Comparison of ENCODE assay signal across 1 cellular context in genomic region chr21:13827666-13828065, GRCh38.
A peak's percentile ranks its signal among the peaks of the same experiment; 100 is the strongest.
DNase-seq lines count a peak whose midpoint lies in the region; TF ChIP-seq lines count a peak whose summit lies in the region.
"Not testable (repeated sequence)": the region's sequence is repeated elsewhere in the genome, so short reads cannot be mapped to it uniquely, and the experiment has no call there.

No MANE protein-coding gene starts in this region.

- H3K27me3 ChIP-seq in spleen (replicated peaks in 1 of 7), result not testable (repeated sequence)

- peak; percentile 64 for DNase-seq in spleen

- not testable (repeated sequence) for H3K4me1 ChIP-seq in spleen

- not testable (repeated sequence) for TF ChIP-seq CTCF in spleen (IDR thresholded peaks at IDR 0.05 in 8 of 11, conservative IDR thresholded peaks at IDR 0.05 in 3 of 11)

- H3K4me3 ChIP-seq in spleen, result not testable (repeated sequence)

- intact Hi-C loops in spleen (cut with DNase I; ENCODE audit: low total_unique reads), result not testable (repeated sequence)

- not testable (repeated sequence) for H3K36me3 ChIP-seq in spleen

- H3K9me3 ChIP-seq in spleen, result peaks cover 0 to 11% (median 0%) of the 10 kb centered on the region in 8 donors

- TF ChIP-seq POLR2A in spleen (IDR thresholded peaks at IDR 0.05), result not testable (repeated sequence)

- H3K27ac ChIP-seq in spleen, result not testable (repeated sequence)

- WGBS in spleen, 5 donors, result 74 to 93% (median 91%) methylated on average over 19 of the region's 19 CpGs
